In genomic region chr16:4947722-4948503, GRCh38 we compare ENCODE assay signal across 13 cellular contexts. TPM values are rescaled to one million over a fixed set of nuclear protein-coding genes. Genes with fewer than 3 reads are reported as not detected.
DNase-seq lines count a peak whose midpoint lies in the region; ATAC-seq, FAIRE-seq and TF ChIP-seq lines count a peak whose summit lies in the region.
"Had no signal": no experiment of that assay in that cellular context is flagged by ENCODE, and none has a peak within 500 bp of the region (broad histone marks: within the 10 kb centered on the region; RNA-seq: fewer than 3 reads in every experiment).

No MANE protein-coding gene starts in this region.

- H3K4me3 Mint-ChIP-seq in endodermal cell, result peak overlapping the region; percentile 11

- H3K9ac ChIP-seq in endodermal cell (ENCODE audit: extremely low read depth, low read length, poor library complexity, severe bottlenecking), result no peak overlapping the region

- H3K9me3 ChIP-seq in endodermal cell (ENCODE audit: control insufficient read depth, low read length) (no peaks in the 10 kb centered on the region), upper lobe of right lung (no peaks in the 10 kb centered on the region)

- TF ChIP-seq POLR2A in GM12891 (IDR thresholded peaks at IDR 0.05; ENCODE audit: low read depth, low read length), result no peak

- no peaks in the 10 kb centered on the region for H3K36me3 Mint-ChIP-seq in endodermal cell (ENCODE audit: low read depth)

- H3K9me3 Mint-ChIP-seq in endodermal cell, result no peaks in the 10 kb centered on the region
- H3K9me3 Mint-ChIP-seq: activated T-helper 2 cell treated with anti-CD3 and anti-CD28 coated beads, Interferon-gamma antibody, Interleukin-2, Interleukin-4, amounts not matched to agents 10 μg/mL and 5 μg/mL and 100 μg/mL, durations not matched to agents 14 hours and 24 hours and 36 hours had no signal

- peaks cover 9% of the 10 kb centered on the region for H3K4me1 ChIP-seq in endodermal cell (ENCODE audit: control insufficient read depth, insufficient read depth, low read length)
- H3K4me1 ChIP-seq in upper lobe of right lung, result peaks cover 33% of the 10 kb centered on the region

- peaks cover 9% of the 10 kb centered on the region for H3K27me3 Mint-ChIP-seq in endodermal cell (ENCODE audit: insufficient read depth)

- TF ChIP-seq CTCF in endodermal cell (conservative IDR thresholded peaks at IDR 0.05), result no peak
- TF ChIP-seq CTCF in upper lobe of right lung (IDR thresholded peaks at IDR 0.05), result no peak

- FAIRE-seq in GM12891 (lab: Jason Lieb, UNC), result no peak

- no peaks in the 10 kb centered on the region for H3K27me3 ChIP-seq in endodermal cell (ENCODE audit: control insufficient read depth, insufficient read depth, low read length, poor library complexity, severe bottlenecking)
- no peaks in the 10 kb centered on the region for H3K27me3 ChIP-seq in upper lobe of right lung

- peak overlapping the region; percentile 97 for H3K27ac Mint-ChIP-seq in endodermal cell
- H3K27ac Mint-ChIP-seq: activated T-helper 2 cell treated with anti-CD3 and anti-CD28 coated beads, Interferon-gamma antibody, Interleukin-2, Interleukin-4, amounts not matched to agents 10 μg/mL and 5 μg/mL and 100 μg/mL, durations not matched to agents 14 hours and 24 hours and 36 hours had no signal

- no peak overlapping the region for H3K27ac ChIP-seq in endodermal cell (ENCODE audit: low read depth, low read length)
- no peak overlapping the region for H3K27ac ChIP-seq in upper lobe of right lung
- H3K27ac ChIP-seq: VCaP had no signal

- ATAC-seq in upper lobe of right lung, result peak; percentile 11

- H3K36me3 ChIP-seq in endodermal cell (ENCODE audit: control insufficient read depth, insufficient read depth, low read length), result no peaks in the 10 kb centered on the region
- H3K36me3 ChIP-seq in upper lobe of right lung, result no peaks in the 10 kb centered on the region

- intact Hi-C loops in upper lobe of right lung (cut with DNase I), result no loop called here

- H3K4me1 Mint-ChIP-seq in endodermal cell, result peaks cover 34% of the 10 kb centered on the region

- DNase-seq in NCI-H2227 (lab: John Stamatoyannopoulos, UW; ENCODE audit: unreplicated experiment) (peak; percentile 42), NCI-H2227 treated with DMSO at 0.1 percent for 48 hours (lab: John Stamatoyannopoulos, UW) (no peak), NOMO-1 treated with dmso at 0.1 percent for 144 hours (lab: John Stamatoyannopoulos, UW; ENCODE audit: unreplicated experiment) (peak; percentile 89), endodermal cell (peak; percentile 95), upper lobe of right lung (no peak), HUDEP-2 (lab: John Stamatoyannopoulos, UW; ENCODE audit: unreplicated experiment in 76 of 76) (no peak), GM12891 (ENCODE audit: insufficient read length, low spot score) (no peak), OCI-M1 (lab: John Stamatoyannopoulos, UW) (no peak)
- DNase-seq: effector memory CD4-positive, alpha-beta T cell; NCI-H1105; occipital lobe had no signal

- WGBS in endodermal cell (ENCODE audit: insufficient coverage in 1 of 2, insufficient read length in 1 of 2), 2 experiments, result 19 to 32% methylated on average over 11 to 16 of the region's 16 CpGs

- H3K4me3 ChIP-seq in endodermal cell (ENCODE audit: low read length) (no peak overlapping the region), upper lobe of right lung (no peak overlapping the region)

TF ChIP-seq in GM12891, 5 proteins besides CTCF, POLR2A, EP300 and RAD21:
- no peak for TF ChIP-seq TAF1 (IDR thresholded peaks at IDR 0.05; ENCODE audit: low read depth, low read length)
- no peak for TF ChIP-seq SPI1 (IDR thresholded peaks at IDR 0.05; ENCODE audit: low read depth, low read length)
- TF ChIP-seq POU2F2 (IDR thresholded peaks at IDR 0.05; ENCODE audit: low read depth, low read length), result no peak
- no peak for TF ChIP-seq PAX5 (IDR thresholded peaks at IDR 0.05; ENCODE audit: insufficient read depth, low read length, severe bottlenecking)

RNA-seq across cellular contexts. Expression of gene SEC14L5, which starts 10.2 kb away (rescaled TPM):
- total RNA-seq in endodermal cell (under 1 TPM; 0.22 to 0.33 TPM), upper lobe of right lung (0.52 TPM)
- polyA plus RNA-seq in endodermal cell (2013, experiment 1 of 2), result 0.89 TPM
- polyA plus RNA-seq in endodermal cell (2013, experiment 2 of 2), result 0.37 TPM
- polyA plus RNA-seq in GM12891 (2012; ENCODE audit: low read depth, missing spikeins), result 0.15 TPM
- total RNA-seq: activated T-helper 2 cell treated with anti-CD3 and anti-CD28 coated beads, Interferon-gamma antibody, Interleukin-2, Interleukin-4, amounts not matched to agents 10 μg/mL and 5 μg/mL and 100 μg/mL, durations not matched to agents 14 hours and 24 hours and 36 hours had no signal

RNA-seq across cellular contexts. Expression of gene PPL, which starts 11.0 kb away (rescaled TPM):
- total RNA-seq in endodermal cell, result 10 to 100 TPM; 37.8 to 48.5 TPM
- polyA plus RNA-seq in endodermal cell (2013, experiment 1 of 2), result 4.7 TPM
- 3.6 TPM for polyA plus RNA-seq in endodermal cell (2013, experiment 2 of 2)
- 78.1 TPM for total RNA-seq in upper lobe of right lung
- polyA plus RNA-seq in GM12891 (2012; ENCODE audit: low read depth, missing spikeins), result 0.15 TPM
- total RNA-seq: activated T-helper 2 cell treated with anti-CD3 and anti-CD28 coated beads, Interferon-gamma antibody, Interleukin-2, Interleukin-4, amounts not matched to agents 10 μg/mL and 5 μg/mL and 100 μg/mL, durations not matched to agents 14 hours and 24 hours and 36 hours had no signal

Comparison
In these comparisons a context has a peak if more than half of its experiments do, and no peak if none do; other contexts are left out.
1. DNase-seq: peak in NCI-H2227 (single experiment), NOMO-1 treated with dmso at 0.1 percent for 144 hours (single experiment) and endodermal cell (single experiment); none in NCI-H2227 treated with DMSO at 0.1 percent for 48 hours (single experiment), upper lobe of right lung (single experiment), HUDEP-2 (0 of 76), GM12891 (single experiment) and OCI-M1 (single experiment).